1 cellular context compared by ENCODE assay signal in the genomic region with DNA sequence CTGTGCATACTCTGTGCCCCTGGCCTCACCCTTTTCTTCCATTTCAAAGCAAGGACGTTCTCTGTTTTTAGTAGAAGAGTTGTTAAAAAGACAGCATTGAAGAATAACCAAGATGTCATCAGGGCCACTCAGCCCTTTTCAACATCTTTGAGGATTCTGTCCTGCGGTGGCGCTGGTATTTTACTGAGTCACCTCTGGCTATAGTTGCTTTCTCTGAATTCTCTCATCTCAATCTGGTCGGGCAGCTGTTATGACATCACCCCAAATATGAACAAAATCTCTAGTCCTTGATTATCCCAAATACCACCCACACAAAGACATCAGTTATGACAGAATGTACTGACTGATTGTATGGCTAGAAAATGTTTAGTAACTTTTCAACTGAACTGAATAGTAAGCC.
TF ChIP-seq lines count a peak whose summit lies in the region.

No MANE protein-coding gene starts in this region.

TF ChIP-seq in IMR-90, 13 proteins besides CTCF, POLR2A, EP300 and RAD21:
- peak; percentile 42; the same call in 1 of the 2 replicates for TF ChIP-seq BHLHE40 (IDR thresholded peaks at IDR 0.05; ENCODE audit: low read depth, low read length)
- TF ChIP-seq RFX5 (IDR thresholded peaks at IDR 0.05; ENCODE audit: low read depth, low read length): no peak
- 0 out of 2 replicates have a peak, but pooled peaks have one; percentile 11 for TF ChIP-seq SMC3 (IDR thresholded peaks at IDR 0.05; ENCODE audit: low read depth, low read length)
- 0 out of 2 replicates have a peak, but pooled peaks have one; percentile 69 for TF ChIP-seq CHD1 (IDR thresholded peaks at IDR 0.05; ENCODE audit: low read depth, low read length)
- TF ChIP-seq USF2 (IDR thresholded peaks at IDR 0.05; ENCODE audit: low read depth, low read length): no peak
- TF ChIP-seq NFE2L2 (IDR thresholded peaks at IDR 0.05; ENCODE audit: low read depth, low read length): no peak
- TF ChIP-seq CEBPB (IDR thresholded peaks at IDR 0.05; ENCODE audit: low read depth, low read length): peak; percentile 71
- peak; percentile 89 for TF ChIP-seq FOS (IDR thresholded peaks at IDR 0.05; ENCODE audit: low read depth, low read length)
- peak; percentile 85 for TF ChIP-seq RCOR1 (IDR thresholded peaks at IDR 0.05; ENCODE audit: insufficient replicate concordance, low read length)
TF ChIP-seq in IMR-90: peak in this region for 6.
